Comparison of ENCODE assay signal across 15 cellular contexts in the genomic region with DNA sequence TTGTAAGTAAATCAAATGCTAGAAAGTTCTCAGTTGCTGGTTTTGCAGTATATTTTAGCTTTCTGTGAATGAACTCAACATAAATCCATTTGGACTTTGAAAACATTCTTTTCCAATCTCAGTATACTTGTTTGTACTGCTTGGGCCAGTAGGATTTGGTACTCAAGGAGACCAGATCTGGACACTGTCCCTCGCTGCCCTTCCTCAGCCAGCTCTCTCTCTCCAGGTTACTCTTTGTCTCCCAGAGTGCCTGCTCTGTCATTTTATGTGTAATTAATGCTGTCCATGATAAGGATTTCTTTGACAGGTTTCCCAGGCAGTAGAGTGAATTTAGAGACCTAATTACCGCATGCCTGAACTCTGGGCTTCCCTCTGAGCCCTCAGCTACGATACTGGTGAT.
"Had no signal": no experiment of that assay in that cellular context is flagged by ENCODE, and none has a peak within 500 bp of the region (broad histone marks: within the 10 kb centered on the region; RNA-seq: fewer than 3 reads in every experiment).

No MANE protein-coding gene starts in this region.

- ATAC-seq: left lung, right lobe of liver had no signal

- H3K9ac ChIP-seq: parathyroid adenoma had no signal

- DNase-seq: cortex of kidney; dorsolateral prefrontal cortex; effector CD8-positive, alpha-beta T cell; islet precursor cell; left lung; naive B cell; occipital lobe; right lobe of liver; spleen; stimulated activated CD4-positive, alpha-beta T cell treated with anti-CD3 and anti-CD28 coated beads, Interleukin-15, amount 100 ng/mL, for 24 hours; stimulated activated CD4-positive, alpha-beta T cell treated with anti-CD3 and anti-CD28 coated beads, Interleukin-1b, Interleukin-23, amount 100 ng/mL, for 48 hours; stimulated activated CD4-positive, alpha-beta T cell treated with anti-CD3 and anti-CD28 coated beads, Interleukin-4, amount 100 ng/mL, for 24 hours had no signal

- H2AFZ ChIP-seq: parathyroid adenoma had no signal

- H3K4me1 ChIP-seq: left lung, prostate gland, right lobe of liver, spleen had no signal

- H3K4me3 ChIP-seq: left lung, lung, prostate gland, right lobe of liver, spleen had no signal

- H3K27ac ChIP-seq: dorsolateral prefrontal cortex, left lung, parathyroid adenoma, prostate gland, right lobe of liver, spleen had no signal

- H3K27me3 ChIP-seq: dorsolateral prefrontal cortex, left lung, right lobe of liver, spleen had no signal

- H3K36me3 ChIP-seq: left lung, prostate gland, right lobe of liver, spleen had no signal

- H3K9me3 ChIP-seq: left lung, prostate gland, right lobe of liver, spleen had no signal
